Comparison of ENCODE assay signal across 17 cellular contexts in the genomic region with DNA sequence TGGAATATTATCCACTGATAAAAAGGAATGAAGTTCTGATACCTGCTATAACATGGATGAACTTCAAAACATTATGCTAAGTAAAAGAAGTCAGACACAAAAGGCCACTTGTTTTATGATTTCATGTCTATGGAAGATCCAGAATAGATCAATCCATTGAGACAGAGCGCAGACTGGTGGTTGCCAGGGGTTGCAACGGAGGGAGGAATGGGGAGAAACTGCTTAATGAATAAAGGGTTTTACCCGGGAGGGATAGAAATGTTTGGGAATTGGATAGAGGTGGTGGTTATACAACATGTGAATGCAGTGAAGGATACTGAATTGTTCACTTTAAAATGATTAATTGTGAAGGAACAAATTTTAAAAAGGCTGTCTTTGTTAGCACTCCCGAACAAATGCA.
"Had no signal": no experiment of that assay in that cellular context is flagged by ENCODE, and none has a peak within 500 bp of the region (broad histone marks: within the 10 kb centered on the region; RNA-seq: fewer than 3 reads in every experiment).

No MANE protein-coding gene starts in this region.

- H3K27me3 Mint-ChIP-seq: activated B cell treated with CpG ODN at 0.5 μM for 24 hours; activated CD8-positive, alpha-beta T cell treated with anti-CD3 and anti-CD28 coated beads for 36 hours had no signal

- FAIRE-seq: keratinocyte had no signal

- H3K4me1 Mint-ChIP-seq: activated B cell treated with CpG ODN at 0.5 μM for 24 hours had no signal

- ATAC-seq: activated CD8-positive, alpha-beta T cell treated with anti-CD3 and anti-CD28 coated beads for 36 hours; activated T-cell treated with anti-CD3 and anti-CD28 coated beads, Interleukin-2, amount 50 U/mL, for 4 hours; left lung; right cardiac atrium; stimulated activated naive CD8-positive, alpha-beta T cell treated with anti-CD3 and anti-CD28 coated beads, Interleukin-15, Interleukin-2, amounts not matched to agents 100 U/mL and 50 U/mL, for 24 hours had no signal

- H3K9me3 ChIP-seq: left lung, prostate gland, suprapubic skin, transverse colon had no signal

- H3K27ac Mint-ChIP-seq: activated B cell treated with CpG ODN at 0.5 μM for 24 hours; activated CD8-positive, alpha-beta T cell treated with anti-CD3 and anti-CD28 coated beads for 36 hours; T-helper 2 cell treated with Interferon-gamma antibody and Interleukin-4, amounts not matched to agents 5 μg/mL and 100 μg/mL, for 36 hours had no signal

- DNase-seq: activated B cell treated with CpG ODN at 0.5 μM for 24 hours; activated CD4-positive, alpha-beta T cell treated with anti-CD3 and anti-CD28 coated beads for 48 hours; activated CD8-positive, alpha-beta T cell treated with anti-CD3 and anti-CD28 coated beads for 36 hours; activated effector memory CD4-positive, alpha-beta T cell treated with Interleukin-2 at 50 U/mL for 16 hours; activated naive CD4-positive, alpha-beta T cell treated with anti-CD3 and anti-CD28 coated beads, Interleukin-2, amount 50 U/mL, for 16 hours; activated T-cell treated with anti-CD3 and anti-CD28 coated beads, Interleukin-2, amount 50 U/mL, for 4 hours; amniotic stem cell; erythroblast; left lung; right cardiac atrium; stimulated activated CD4-positive, alpha-beta T cell treated with anti-CD3 and anti-CD28 coated beads, Interleukin-2, amount 100 ng/mL, for 24 hours; stimulated activated naive CD8-positive, alpha-beta T cell treated with anti-CD3 and anti-CD28 coated beads, Interleukin-15, Interleukin-2, amounts not matched to agents 100 U/mL and 50 U/mL, for 24 hours; transverse colon had no signal

- H3K4me3 Mint-ChIP-seq: activated B cell treated with CpG ODN at 0.5 μM for 24 hours; activated CD8-positive, alpha-beta T cell treated with anti-CD3 and anti-CD28 coated beads for 36 hours; activated T-cell treated with anti-CD3 and anti-CD28 coated beads, Interleukin-2, amount 50 U/mL, for 4 hours; T-helper 2 cell treated with Interferon-gamma antibody and Interleukin-4, amounts not matched to agents 5 μg/mL and 100 μg/mL, for 36 hours had no signal
